ENCODE assay signal across 1 cellular context in the genomic region with DNA sequence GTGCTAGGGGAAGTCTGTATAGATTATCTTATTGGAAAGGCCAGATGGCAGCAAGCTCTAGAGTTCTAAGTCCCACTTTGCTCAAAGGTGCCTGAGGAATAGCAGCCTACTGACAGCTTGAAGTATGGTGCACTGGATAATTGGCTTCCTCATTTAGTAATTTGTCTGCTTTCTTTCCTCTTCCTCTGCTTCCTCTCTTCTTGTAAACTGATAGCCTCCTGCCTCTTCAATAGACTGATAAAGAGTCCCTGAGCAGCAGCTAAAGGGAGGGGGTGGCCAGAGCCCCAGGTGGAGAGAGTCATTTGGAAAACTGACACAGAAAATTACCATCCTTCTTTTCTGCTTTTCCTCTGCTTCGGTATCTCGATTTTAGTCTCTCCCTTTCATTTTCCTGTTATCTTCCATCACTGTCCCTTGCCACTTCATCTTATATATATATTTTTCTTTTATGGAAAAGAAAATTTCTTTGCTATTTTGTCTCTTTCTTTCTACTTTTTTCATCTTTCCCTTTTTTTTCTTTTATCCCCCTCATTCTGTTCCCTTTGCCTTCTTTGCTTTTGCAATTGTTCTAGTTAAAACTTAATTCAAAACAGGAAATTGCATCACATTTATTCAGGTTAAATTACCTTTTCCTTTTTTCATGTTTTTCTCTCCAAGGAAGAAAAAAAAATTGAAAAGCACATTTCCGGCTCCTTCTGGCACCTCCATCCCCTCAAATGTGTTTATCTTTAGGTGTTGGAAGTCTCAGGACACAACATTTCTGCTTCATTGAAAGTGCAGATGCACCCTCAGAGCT.
A peak's percentile ranks its signal among the peaks of the same experiment; 100 is the strongest.
TF ChIP-seq lines count a peak whose summit lies in the region.

No MANE protein-coding gene starts in this region.

TF ChIP-seq in K562, 482 proteins besides CTCF, POLR2A, EP300 and RAD21 (continued from another document):
- TF ChIP-seq ETV6 (IDR thresholded peaks at IDR 0.05; ENCODE audit: borderline replicate concordance in 1 of 2, low read depth in 2 of 2, low read length in 1 of 2): peak in 1 of 2 experiments; percentile 91; a peak in 2 of 4 replicates
- TF ChIP-seq ETV6 (CRISPR knock-in tag; IDR thresholded peaks at IDR 0.05; ENCODE audit: borderline replicate concordance): no peak
- no peak for TF ChIP-seq ZNF778 (CRISPR knock-in tag; IDR thresholded peaks at IDR 0.05)
- TF ChIP-seq, protein P1, sequence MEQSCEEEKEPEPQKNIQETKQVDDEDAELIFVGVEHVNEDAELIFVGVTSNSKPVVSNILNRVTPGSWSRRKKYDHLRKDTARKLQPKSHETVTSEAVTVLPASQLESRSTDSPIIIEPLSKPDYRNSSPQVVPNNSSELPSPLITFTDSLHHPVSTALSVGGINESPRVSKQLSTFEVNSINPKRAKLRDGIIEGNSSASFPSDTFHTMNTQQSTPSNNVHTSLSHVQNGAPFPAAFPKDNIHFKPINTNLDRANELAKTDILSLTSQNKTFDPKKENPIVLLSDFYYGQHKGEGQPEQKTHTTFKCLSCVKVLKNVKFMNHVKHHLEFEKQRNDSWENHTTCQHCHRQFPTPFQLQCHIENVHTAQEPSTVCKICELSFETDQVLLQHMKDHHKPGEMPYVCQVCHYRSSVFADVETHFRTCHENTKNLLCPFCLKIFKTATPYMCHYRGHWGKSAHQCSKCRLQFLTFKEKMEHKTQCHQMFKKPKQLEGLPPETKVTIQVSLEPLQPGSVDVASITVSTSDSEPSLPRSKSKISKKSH (CRISPR knock-in tag; IDR thresholded peaks at IDR 0.05): no peak
- no peak for TF ChIP-seq ZBTB17 (CRISPR knock-in tag; IDR thresholded peaks at IDR 0.05)
- TF ChIP-seq, protein P2, sequence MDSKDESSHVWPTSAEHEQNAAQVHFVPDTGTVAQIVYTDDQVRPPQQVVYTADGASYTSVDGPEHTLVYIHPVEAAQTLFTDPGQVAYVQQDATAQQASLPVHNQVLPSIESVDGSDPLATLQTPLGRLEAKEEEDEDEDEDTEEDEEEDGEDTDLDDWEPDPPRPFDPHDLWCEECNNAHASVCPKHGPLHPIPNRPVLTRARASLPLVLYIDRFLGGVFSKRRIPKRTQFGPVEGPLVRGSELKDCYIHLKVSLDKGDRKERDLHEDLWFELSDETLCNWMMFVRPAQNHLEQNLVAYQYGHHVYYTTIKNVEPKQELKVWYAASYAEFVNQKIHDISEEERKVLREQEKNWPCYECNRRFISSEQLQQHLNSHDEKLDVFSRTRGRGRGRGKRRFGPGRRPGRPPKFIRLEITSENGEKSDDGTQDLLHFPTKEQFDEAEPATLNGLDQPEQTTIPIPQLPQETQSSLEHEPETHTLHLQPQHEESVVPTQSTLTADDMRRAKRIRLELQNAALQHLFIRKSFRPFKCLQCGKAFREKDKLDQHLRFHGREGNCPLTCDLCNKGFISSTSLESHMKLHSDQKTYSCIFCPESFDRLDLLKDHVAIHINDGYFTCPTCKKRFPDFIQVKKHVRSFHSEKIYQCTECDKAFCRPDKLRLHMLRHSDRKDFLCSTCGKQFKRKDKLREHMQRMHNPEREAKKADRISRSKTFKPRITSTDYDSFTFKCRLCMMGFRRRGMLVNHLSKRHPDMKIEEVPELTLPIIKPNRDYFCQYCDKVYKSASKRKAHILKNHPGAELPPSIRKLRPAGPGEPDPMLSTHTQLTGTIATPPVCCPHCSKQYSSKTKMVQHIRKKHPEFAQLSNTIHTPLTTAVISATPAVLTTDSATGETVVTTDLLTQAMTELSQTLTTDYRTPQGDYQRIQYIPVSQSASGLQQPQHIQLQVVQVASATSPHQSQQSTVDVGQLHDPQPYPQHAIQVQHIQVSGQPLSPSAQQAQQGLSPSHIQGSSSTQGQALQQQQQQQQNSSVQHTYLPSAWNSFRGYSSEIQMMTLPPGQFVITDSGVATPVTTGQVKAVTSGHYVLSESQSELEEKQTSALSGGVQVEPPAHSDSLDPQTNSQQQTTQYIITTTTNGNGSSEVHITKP (IDR thresholded peaks at IDR 0.05; ENCODE audit: partially characterized antibody): no peak
- TF ChIP-seq, protein P3, sequence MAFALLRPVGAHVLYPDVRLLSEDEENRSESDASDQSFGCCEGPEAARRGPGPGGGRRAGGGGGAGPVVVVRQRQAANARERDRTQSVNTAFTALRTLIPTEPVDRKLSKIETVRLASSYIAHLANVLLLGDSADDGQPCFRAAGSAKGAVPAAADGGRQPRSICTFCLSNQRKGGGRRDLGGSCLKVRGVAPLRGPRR (CRISPR knock-in tag; IDR thresholded peaks at IDR 0.05): no peak
- no peak for TF ChIP-seq CHD4 (IDR thresholded peaks at IDR 0.05; ENCODE audit: insufficient read depth, insufficient replicate concordance, low read depth, low read length, poor library complexity, severe bottlenecking)
- no peak; the same call in 1 of the 2 replicates for TF ChIP-seq ATF7 (IDR thresholded peaks at IDR 0.05)
- TF ChIP-seq, protein P4, sequence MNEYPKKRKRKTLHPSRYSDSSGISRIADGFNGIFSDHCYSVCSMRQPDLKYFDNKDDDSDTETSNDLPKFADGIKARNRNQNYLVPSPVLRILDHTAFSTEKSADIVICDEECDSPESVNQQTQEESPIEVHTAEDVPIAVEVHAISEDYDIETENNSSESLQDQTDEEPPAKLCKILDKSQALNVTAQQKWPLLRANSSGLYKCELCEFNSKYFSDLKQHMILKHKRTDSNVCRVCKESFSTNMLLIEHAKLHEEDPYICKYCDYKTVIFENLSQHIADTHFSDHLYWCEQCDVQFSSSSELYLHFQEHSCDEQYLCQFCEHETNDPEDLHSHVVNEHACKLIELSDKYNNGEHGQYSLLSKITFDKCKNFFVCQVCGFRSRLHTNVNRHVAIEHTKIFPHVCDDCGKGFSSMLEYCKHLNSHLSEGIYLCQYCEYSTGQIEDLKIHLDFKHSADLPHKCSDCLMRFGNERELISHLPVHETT (CRISPR knock-in tag; conservative IDR thresholded peaks at IDR 0.05 in 1 of 2, IDR thresholded peaks at IDR 0.05 in 1 of 2): no peak
- peak; percentile 51; the same call in 1 of the 2 replicates for TF ChIP-seq TCF3 (CRISPR knock-in tag; IDR thresholded peaks at IDR 0.05)
- no peak for TF ChIP-seq TRIM28 (IDR thresholded peaks at IDR 0.05)
- no peak for TF ChIP-seq CC2D1A (IDR thresholded peaks at IDR 0.05)
- TF ChIP-seq NCOR1 (IDR thresholded peaks at IDR 0.05): peak; percentile 52; the same call in 1 of the 2 replicates
- TF ChIP-seq RAD51 (IDR thresholded peaks at IDR 0.05; ENCODE audit: borderline replicate concordance, low read depth): no peak
- TF ChIP-seq HNRNPL (IDR thresholded peaks at IDR 0.05; ENCODE audit: low read depth, low read length): no peak
- peak; percentile 3 for TF ChIP-seq ZFP36 (IDR thresholded peaks at IDR 0.05; ENCODE audit: low read depth, low read length, partially characterized antibody)
- 0 out of 2 replicates have a peak, but pooled peaks have one; percentile 13 for TF ChIP-seq TAL1 (IDR thresholded peaks at IDR 0.05)
- no peak for TF ChIP-seq HMGN3 (IDR thresholded peaks at IDR 0.05; ENCODE audit: borderline replicate concordance, extremely low read depth, insufficient read length, low read depth, low read length)
- TF ChIP-seq, protein P5, sequence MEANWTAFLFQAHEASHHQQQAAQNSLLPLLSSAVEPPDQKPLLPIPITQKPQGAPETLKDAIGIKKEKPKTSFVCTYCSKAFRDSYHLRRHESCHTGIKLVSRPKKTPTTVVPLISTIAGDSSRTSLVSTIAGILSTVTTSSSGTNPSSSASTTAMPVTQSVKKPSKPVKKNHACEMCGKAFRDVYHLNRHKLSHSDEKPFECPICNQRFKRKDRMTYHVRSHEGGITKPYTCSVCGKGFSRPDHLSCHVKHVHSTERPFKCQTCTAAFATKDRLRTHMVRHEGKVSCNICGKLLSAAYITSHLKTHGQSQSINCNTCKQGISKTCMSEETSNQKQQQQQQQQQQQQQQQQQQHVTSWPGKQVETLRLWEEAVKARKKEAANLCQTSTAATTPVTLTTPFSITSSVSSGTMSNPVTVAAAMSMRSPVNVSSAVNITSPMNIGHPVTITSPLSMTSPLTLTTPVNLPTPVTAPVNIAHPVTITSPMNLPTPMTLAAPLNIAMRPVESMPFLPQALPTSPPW (CRISPR knock-in tag; IDR thresholded peaks at IDR 0.05): peak; percentile 35; the same call in 1 of the 2 replicates
- TF ChIP-seq KLF6 (CRISPR knock-in tag; IDR thresholded peaks at IDR 0.05; ENCODE audit: borderline replicate concordance): no peak
- TF ChIP-seq ZNF695 (CRISPR knock-in tag; IDR thresholded peaks at IDR 0.05): no peak
- 0 out of 4 replicates have a peak, but pooled peaks of 1 of the 2 experiments have one; percentile 33 for TF ChIP-seq RCOR1 (IDR thresholded peaks at IDR 0.05; ENCODE audit: borderline replicate concordance in 1 of 2, low read depth in 2 of 2, low read length in 2 of 2)
- TF ChIP-seq SRSF3 (IDR thresholded peaks at IDR 0.05; ENCODE audit: insufficient read depth, low read length): no peak
- peak; percentile 62 for TF ChIP-seq ARID1B (IDR thresholded peaks at IDR 0.05)
- no peak for TF ChIP-seq CEBPG (CRISPR knock-in tag; IDR thresholded peaks at IDR 0.05)
- TF ChIP-seq CEBPG (tag; conservative IDR thresholded peaks at IDR 0.05 in 1 of 2, IDR thresholded peaks at IDR 0.05 in 1 of 2): peak in 1 of 2 experiments; percentile 32; a peak in 1 of 4 replicates
- TF ChIP-seq CBFA2T2 (conservative IDR thresholded peaks at IDR 0.05): peak; percentile 43; the same call in 1 of the 2 replicates
- TF ChIP-seq SPI1 (IDR thresholded peaks at IDR 0.05; ENCODE audit: borderline replicate concordance, low read depth, low read length): peak; percentile 87; the same call in 1 of the 2 replicates
